In the genomic region with DNA sequence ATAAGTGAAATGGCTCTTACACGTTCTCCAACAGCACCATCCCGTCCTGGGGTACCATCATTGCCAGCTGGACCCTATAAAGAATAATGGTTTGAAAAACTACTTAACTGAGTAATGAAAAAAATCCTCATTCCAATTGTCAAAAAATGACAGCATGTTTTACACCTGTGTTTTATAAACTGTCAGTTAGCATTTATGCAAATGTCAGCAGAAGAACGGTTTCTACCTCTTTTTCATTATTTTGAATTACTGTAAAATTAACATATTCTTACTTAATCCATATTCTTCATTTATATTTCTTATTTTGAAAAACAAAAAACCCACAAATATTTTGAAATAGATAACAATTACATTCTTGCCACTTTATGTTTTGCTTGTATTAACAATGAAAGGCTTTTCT, we compare ENCODE assay signal across 26 cellular contexts.
"Had no signal": no experiment of that assay in that cellular context is flagged by ENCODE, and none has a peak within 500 bp of the region (broad histone marks: within the 10 kb centered on the region; RNA-seq: fewer than 3 reads in every experiment).

No MANE protein-coding gene starts in this region.

- FAIRE-seq: astrocyte, colon had no signal

- H3K27ac ChIP-seq: esophagus muscularis mucosa, foreskin keratinocyte, gastroesophageal sphincter had no signal

- H3K9me3 ChIP-seq: esophagus muscularis mucosa, gastroesophageal sphincter had no signal

- H3K4me1 ChIP-seq: foreskin keratinocyte, gastroesophageal sphincter had no signal

- DNase-seq: activated CD4-positive, alpha-beta memory T cell treated with anti-CD3 and anti-CD28 coated beads, Interleukin-2, amount 10 ng/mL, durations not matched to agents 7 days and 5 days; activated CD4-positive, alpha-beta T cell treated with anti-CD3 and anti-CD28 coated beads for 1 hour; activated CD4-positive, alpha-beta T cell treated with anti-CD3 and anti-CD28 coated beads for 4 hours; activated CD4-positive, alpha-beta T cell treated with anti-CD3 and anti-CD28 coated beads, Interleukin-2, amount 10 ng/mL, durations not matched to agents 7 days and 5 days; activated CD4-positive, alpha-beta T cell treated with anti-CD3 and anti-CD28 coated beads, Interleukin-2, amount 50 U/mL, for 4 hours; activated effector memory CD4-positive, alpha-beta T cell treated with Interleukin-2 at 50 U/mL for 16 hours; activated gamma-delta T cell treated with Interleukin-2 at 50 U/mL for 16 hours; activated naive CD4-positive, alpha-beta T cell treated with anti-CD3 and anti-CD28 coated beads, Interleukin-2, amount 50 U/mL, for 16 hours; activated naive CD4-positive, alpha-beta T cell treated with Interleukin-2 at 50 U/mL for 16 hours; activated T-cell treated with anti-CD3 and anti-CD28 coated beads, Interleukin-2, amount 50 U/mL, for 4 hours; amniotic stem cell; anterior cingulate cortex; caudate nucleus; cortex of kidney; dermis blood vessel endothelial cell; effector CD4-positive, alpha-beta T cell; effector memory CD8-positive, alpha-beta T cell; erythroblast; foreskin keratinocyte; T-helper 2 cell had no signal

- H3K27me3 ChIP-seq: esophagus muscularis mucosa, foreskin keratinocyte, gastroesophageal sphincter had no signal

- H3K4me3 ChIP-seq: esophagus muscularis mucosa, gastroesophageal sphincter had no signal

- ATAC-seq: activated T-cell treated with anti-CD3 and anti-CD28 coated beads, Interleukin-2, amount 50 U/mL, for 4 hours; activated T-helper 17 cell treated with anti-CD3 and anti-CD28 coated beads, Interleukin-2, amount 50 U/mL, for 72 hours; effector memory CD8-positive, alpha-beta T cell; foreskin keratinocyte; gastroesophageal sphincter; WTC11 had no signal
